13 cellular contexts compared by ENCODE assay signal in genomic region chr2:96412307-96413066, GRCh38.
DNase-seq lines count a peak whose midpoint lies in the region; ATAC-seq and TF ChIP-seq lines count a peak whose summit lies in the region.
"Had no signal": no experiment of that assay in that cellular context is flagged by ENCODE, and none has a peak within 500 bp of the region (broad histone marks: within the 10 kb centered on the region; RNA-seq: fewer than 3 reads in every experiment).

No MANE protein-coding gene starts in this region.

- TF ChIP-seq POLR2A in sigmoid colon (IDR thresholded peaks at IDR 0.05), result no peak

- H3K27me3 ChIP-seq in adipocyte (replicated peaks; ENCODE audit: control insufficient read depth, insufficient read depth, low read length) (peaks cover 8% of the 10 kb centered on the region), sigmoid colon (no peaks in the 10 kb centered on the region)

- H3K4me3 Mint-ChIP-seq in Calu3 (ENCODE audit: low read depth, unreplicated experiment), result peak overlapping the region; percentile 56
- H3K4me3 Mint-ChIP-seq in immature natural killer cell, result no peak overlapping the region
- H3K4me3 Mint-ChIP-seq: CD4-positive, alpha-beta T cell; naive B cell had no signal

- H3K4me3 ChIP-seq in adipocyte (ENCODE audit: low read length) (peak overlapping the region; percentile 78), fibroblast of villous mesenchyme (ENCODE audit: low read depth, low read length) (peak overlapping the region; percentile 58), sigmoid colon (peak overlapping the region in 3 of 4 donors; percentile 31 to 34 (median 33))

- H3K4me1 ChIP-seq in adipocyte (ENCODE audit: control insufficient read depth, insufficient read depth, low read length) (peaks cover 10% of the 10 kb centered on the region), sigmoid colon (peaks cover 0 to 5% (median 3%) of the 10 kb centered on the region in 4 donors)

- intact Hi-C loops in Calu3 (cut with micrococcal nuclease; ENCODE audit: unreplicated experiment), result loop anchor here (2.0 kb wide), 1 partner anchor 16 kb away; no protein-coding TSS in a partner anchor
- intact Hi-C loops in sigmoid colon (cut with DNase I), result no loop called here

- peaks cover 4% of the 10 kb centered on the region for H3K9me3 Mint-ChIP-seq in Calu3 (ENCODE audit: low read depth, unreplicated experiment)
- no peaks in the 10 kb centered on the region for H3K9me3 Mint-ChIP-seq in immature natural killer cell

- H3K9ac ChIP-seq in adipocyte (ENCODE audit: low read length), result no peak overlapping the region

- no peak for ATAC-seq in HG02678 (IDR thresholded peaks at IDR 0.05; ENCODE audit: unreplicated experiment)

- H3K27ac Mint-ChIP-seq in Calu3 (ENCODE audit: unreplicated experiment), result peak overlapping the region; percentile 90
- no peak overlapping the region for H3K27ac Mint-ChIP-seq in immature natural killer cell
- H3K27ac Mint-ChIP-seq: naive B cell had no signal

- no TSS peak for BruUV-seq in Calu3 (replicated peaks; lab: Mats Ljungman, UMichigan)

- H3K36me3 Mint-ChIP-seq in Calu3 (ENCODE audit: insufficient read depth, unreplicated experiment) (peaks cover 35% of the 10 kb centered on the region), immature natural killer cell (no peaks in the 10 kb centered on the region)

- TF ChIP-seq EP300 in sigmoid colon (IDR thresholded peaks at IDR 0.05), result no peak

- DNase-seq in Calu3, result no peak
- no peak for DNase-seq in adipocyte (ENCODE audit: low read depth)
- DNase-seq in fibroblast of villous mesenchyme (ENCODE audit: low read depth), result no peak
- no peak for DNase-seq in sigmoid colon
- no peak for DNase-seq in immature natural killer cell
- no peak for DNase-seq in activated naive CD4-positive, alpha-beta T cell treated with Interleukin-2 at 50 U/mL for 16 hours
- DNase-seq in NCI-H128 (lab: John Stamatoyannopoulos, UW; ENCODE audit: unreplicated experiment), result no peak
- DNase-seq: activated CD8-positive, alpha-beta memory T cell treated with anti-CD3 and anti-CD28 coated beads, Interleukin-2, amount 50 U/mL, for 4 hours; CD4-positive, alpha-beta T cell; effector memory CD4-positive, alpha-beta T cell; naive B cell; NCI-H226 had no signal

- peaks cover 77% of the 10 kb centered on the region for H3K4me1 Mint-ChIP-seq in Calu3 (ENCODE audit: low read depth, unreplicated experiment)
- peaks cover 12 to 14% of the 10 kb centered on the region in 2 donors for H3K4me1 Mint-ChIP-seq in immature natural killer cell

- H3K27me3 Mint-ChIP-seq in Calu3 (ENCODE audit: unreplicated experiment) (no peaks in the 10 kb centered on the region), immature natural killer cell (ENCODE audit: low read depth in 3 of 3) (peaks cover 3 to 7% (median 6%) of the 10 kb centered on the region in 3 donors)
- H3K27me3 Mint-ChIP-seq: CD4-positive, alpha-beta T cell; naive B cell had no signal

- no peaks in the 10 kb centered on the region for H3K9me3 ChIP-seq in adipocyte (ENCODE audit: control insufficient read depth, low read length)
- H3K9me3 ChIP-seq in sigmoid colon, result no peaks in the 10 kb centered on the region

- no peaks in the 10 kb centered on the region for H3K36me3 ChIP-seq in adipocyte (ENCODE audit: control insufficient read depth, insufficient read depth, low read length, severe bottlenecking)
- no peaks in the 10 kb centered on the region for H3K36me3 ChIP-seq in sigmoid colon

- TF ChIP-seq CTCF in Calu3 (IDR thresholded peaks at IDR 0.05; ENCODE audit: unreplicated experiment) (no peak), fibroblast of villous mesenchyme (IDR thresholded peaks at IDR 0.05; ENCODE audit: insufficient read depth, low read depth, low read length) (no peak), sigmoid colon (IDR thresholded peaks at IDR 0.05) (no peak)

- WGBS in sigmoid colon, 2 donors, result 37 to 75% methylated on average over 15 of the region's 15 CpGs

- CTCF ChIA-PET in Calu3 (lab: Charles Lee), result interaction anchor here (1.0 to 2.0 kb wide), 7 partner anchors 15 to 146 kb away, joined by 3 to 9 read pairs (median 3); partner anchors contain the start of gene NEURL3

- H3K27ac ChIP-seq in sigmoid colon, result peak overlapping the region in 1 of 4 donors; percentile 22
